8 cellular contexts compared by ENCODE assay signal in genomic region chrX:131812847-131813825, GRCh38.
DNase-seq lines count a peak whose midpoint lies in the region; ATAC-seq and TF ChIP-seq lines count a peak whose summit lies in the region.

No MANE protein-coding gene starts in this region.

- 68 to 76% methylated on average over 10 to 11 of the region's 11 CpGs for WGBS in thyroid gland, 2 donors

- ATAC-seq in GM19452 (IDR thresholded peaks at IDR 0.05; ENCODE audit: unreplicated experiment) = peak; percentile 89
- ATAC-seq in HG03558 (IDR thresholded peaks at IDR 0.05; ENCODE audit: extremely low read depth, unreplicated experiment) = peak; percentile 84

- H3K36me3 ChIP-seq in thyroid gland = no peaks in the 10 kb centered on the region

- no peaks in the 10 kb centered on the region for H3K4me1 ChIP-seq in thyroid gland

- H3K36me3 Mint-ChIP-seq in activated CD4-positive, alpha-beta T cell treated with anti-CD3 and anti-CD28 coated beads, Interleukin-2, amount 10 ng/mL, durations not matched to agents 7 days and 5 days (ENCODE audit: low read depth) = no peaks in the 10 kb centered on the region

- intact Hi-C loops in dorsolateral prefrontal cortex (cut with DNase I) = no loop called here
- intact Hi-C loops in thyroid gland (cut with DNase I) = no loop called here

- peak in 52 of 56 donors; percentile 7 to 79 (median 66) for TF ChIP-seq CTCF in dorsolateral prefrontal cortex (IDR thresholded peaks at IDR 0.05 in 54 of 56, conservative IDR thresholded peaks at IDR 0.05 in 2 of 56; ENCODE audit: low read depth in 1 of 56, partially characterized antibody in 56 of 56)
- peak in 3 of 6 experiments; percentile 14 to 72 (median 63) for TF ChIP-seq CTCF in thyroid gland (IDR thresholded peaks at IDR 0.05)

- H3K27ac Mint-ChIP-seq in activated CD4-positive, alpha-beta T cell treated with anti-CD3 and anti-CD28 coated beads, Interleukin-2, amount 10 ng/mL, durations not matched to agents 7 days and 5 days = peak overlapping the region; percentile 97

- peaks cover 34% of the 10 kb centered on the region for H3K4me1 Mint-ChIP-seq in activated CD4-positive, alpha-beta T cell treated with anti-CD3 and anti-CD28 coated beads, Interleukin-2, amount 10 ng/mL, durations not matched to agents 7 days and 5 days

- H3K27me3 ChIP-seq in dorsolateral prefrontal cortex (peaks cover 0 to 20% (median 0%) of the 10 kb centered on the region in 45 donors), thyroid gland (no peaks in the 10 kb centered on the region)

- no peaks in the 10 kb centered on the region for H3K9me3 ChIP-seq in thyroid gland

- H3K27ac ChIP-seq in dorsolateral prefrontal cortex (peak overlapping the region in 57 of 59 donors; percentile 26 to 95 (median 87)), thyroid gland (peak overlapping the region in 2 of 3 donors; percentile 74 to 86)

- CTCF ChIA-PET in activated CD4-positive, alpha-beta T cell treated with anti-CD3 and anti-CD28 coated beads, Interleukin-2, amount 10 ng/mL, durations not matched to agents 7 days and 5 days (lab: Charles Lee) = interaction anchor here (0.9 to 3.2 kb wide), 17 partner anchors 8 to 668 kb away, joined by 3 to 25 read pairs (median 4); no protein-coding TSS in a partner anchor

- H3K4me3 ChIP-seq in dorsolateral prefrontal cortex = peak overlapping the region in 56 of 59 donors; percentile 9 to 78 (median 58)
- peak overlapping the region in 1 of 3 donors; percentile 32 for H3K4me3 ChIP-seq in thyroid gland (replicated peaks in 1 of 3)

- H3K9me3 Mint-ChIP-seq in activated CD4-positive, alpha-beta T cell treated with anti-CD3 and anti-CD28 coated beads, Interleukin-2, amount 10 ng/mL, durations not matched to agents 7 days and 5 days = no peaks in the 10 kb centered on the region

- peak; percentile 87 for DNase-seq in CD1c-positive myeloid dendritic cell (ENCODE audit: extremely low spot score)
- DNase-seq in activated CD4-positive, alpha-beta T cell treated with anti-CD3 and anti-CD28 coated beads, Interleukin-2, amount 10 ng/mL, durations not matched to agents 7 days and 5 days = peak; percentile 82
- DNase-seq in dorsolateral prefrontal cortex = peak; percentile 41 to 86 (median 80)
- DNase-seq in nucleus accumbens (lab: John Stamatoyannopoulos, UW) = peak in 31 of 56 donors; percentile 0 to 81 (median 61)
- no peak for DNase-seq in thyroid gland
- DNase-seq in NCI-H226 = no peak

- H3K27me3 Mint-ChIP-seq in activated CD4-positive, alpha-beta T cell treated with anti-CD3 and anti-CD28 coated beads, Interleukin-2, amount 10 ng/mL, durations not matched to agents 7 days and 5 days = no peaks in the 10 kb centered on the region

- no peak for TF ChIP-seq POLR2A in thyroid gland (IDR thresholded peaks at IDR 0.05)

- POLR2A ChIA-PET in activated CD4-positive, alpha-beta T cell treated with anti-CD3 and anti-CD28 coated beads, Interleukin-2, amount 10 ng/mL, durations not matched to agents 7 days and 5 days (lab: Charles Lee) = no interaction called here

- peak overlapping the region; percentile 75 for H3K4me3 Mint-ChIP-seq in activated CD4-positive, alpha-beta T cell treated with anti-CD3 and anti-CD28 coated beads, Interleukin-2, amount 10 ng/mL, durations not matched to agents 7 days and 5 days

Comparison
In these comparisons a context has a peak if more than half of its experiments do, and no peak if none do; other contexts are left out.
1. DNase-seq: peak in CD1c-positive myeloid dendritic cell (single experiment), activated CD4-positive, alpha-beta T cell treated with anti-CD3 and anti-CD28 coated beads, Interleukin-2, amount 10 ng/mL, durations not matched to agents 7 days and 5 days (single experiment), dorsolateral prefrontal cortex (10 of 10) and nucleus accumbens (31 of 56); none in thyroid gland (0 of 2) and NCI-H226 (single experiment).